24 cellular contexts compared by ENCODE assay signal in the genomic region with DNA sequence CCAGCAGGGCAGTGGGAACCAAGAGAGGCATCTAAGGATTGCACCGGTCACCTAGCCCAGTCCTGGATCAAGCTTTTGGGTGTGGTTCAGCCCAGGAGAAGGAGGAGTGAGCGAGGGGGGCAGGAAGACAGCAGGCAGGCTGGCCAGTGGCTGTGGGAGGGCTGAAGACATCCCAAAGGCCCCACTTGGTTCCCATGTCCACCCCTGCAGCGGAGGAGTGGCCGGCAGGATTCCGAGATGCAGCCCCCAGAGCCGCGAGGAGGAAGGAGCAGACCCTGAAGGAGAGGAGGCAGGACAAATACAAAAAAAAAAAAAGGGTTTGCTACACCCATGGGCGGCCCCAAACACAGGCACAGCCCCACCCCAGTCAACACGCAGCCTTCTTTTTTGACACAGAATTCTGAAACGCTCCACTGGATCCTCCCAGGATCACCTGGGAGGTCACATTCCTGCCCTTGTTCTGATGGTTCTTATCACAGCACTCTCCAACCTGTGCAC. TPM values are rescaled to one million over a fixed set of nuclear protein-coding genes. Genes with fewer than 3 reads are reported as not detected.
A peak's percentile ranks its signal among the peaks of the same experiment; 100 is the strongest.
DNase-seq lines count a peak whose midpoint lies in the region; ATAC-seq and TF ChIP-seq lines count a peak whose summit lies in the region.
"Had no signal": no experiment of that assay in that cellular context is flagged by ENCODE, and none has a peak within 500 bp of the region (broad histone marks: within the 10 kb centered on the region; RNA-seq: fewer than 3 reads in every experiment).

No MANE protein-coding gene starts in this region.

- TF ChIP-seq POLR2A in esophagus squamous epithelium (IDR thresholded peaks at IDR 0.05): no peak

- no peak overlapping the region for H3K9ac ChIP-seq in SK-N-SH
- H3K9ac ChIP-seq: KMS-11 had no signal

- H3K79me2 ChIP-seq in SK-N-SH (ENCODE audit: insufficient read depth): no peaks in the 10 kb centered on the region

- intact Hi-C loops in esophagus squamous epithelium (cut with DNase I): no loop called here

- DNase-seq in SK-N-SH: peak; percentile 26
- no peak for DNase-seq in RWPE1 (ENCODE audit: low spot score)
- DNase-seq in esophagus squamous epithelium (lab: John Stamatoyannopoulos, UW): no peak
- no peak for DNase-seq in NCI-H1436 (lab: John Stamatoyannopoulos, UW)
- DNase-seq in substantia nigra (lab: John Stamatoyannopoulos, UW): no peak
- DNase-seq: AML-193; CD8-positive, alpha-beta memory T cell; DMS53; GDM1; NCI-H1092 treated with DMSO at 0.1 percent for 48 hours; NCI-H2081; NCI-H2171; NCI-H345; NCI-H524 treated with DMSO at 0.1 percent for 48 hours had no signal

- H3K36me3 ChIP-seq in SK-N-SH (replicated peaks in 1 of 2; ENCODE audit: control insufficient read depth in 1 of 2, insufficient read depth in 2 of 2, low read length in 1 of 2) (no peaks in the 10 kb centered on the region), esophagus squamous epithelium (no peaks in the 10 kb centered on the region)
- H3K36me3 ChIP-seq: SJSA1 had no signal

- H3K27me3 ChIP-seq in SK-N-SH (ENCODE audit: insufficient read depth) (no peaks in the 10 kb centered on the region), esophagus squamous epithelium (no peaks in the 10 kb centered on the region)
- H3K27me3 ChIP-seq: SJSA1 had no signal

- ATAC-seq in SK-N-SH treated with all-trans-retinoic acid at 6 μM for 48 hours (no peak), HG03135 (IDR thresholded peaks at IDR 0.05; ENCODE audit: unreplicated experiment) (no peak)
- ATAC-seq: GM23338 had no signal

- H2AFZ ChIP-seq in SK-N-SH (ENCODE audit: low read depth): no peak overlapping the region
- H2AFZ ChIP-seq: GM23338 had no signal

- no peaks in the 10 kb centered on the region for H3K9me2 ChIP-seq in SK-N-SH

- H4K20me1 ChIP-seq in SK-N-SH (ENCODE audit: insufficient read depth): no peaks in the 10 kb centered on the region

- TF ChIP-seq CTCF in SK-N-SH (IDR thresholded peaks at IDR 0.05) (no peak), RWPE1 (conservative IDR thresholded peaks at IDR 0.05; ENCODE audit: low read depth) (no peak), esophagus squamous epithelium (IDR thresholded peaks at IDR 0.05) (no peak)

- TF ChIP-seq RAD21 in SK-N-SH (IDR thresholded peaks at IDR 0.05; ENCODE audit: low read length): no peak

- H3K4me1 ChIP-seq in SK-N-SH (ENCODE audit: control insufficient read depth in 1 of 2, insufficient read depth in 2 of 2, low read depth in 1 of 2, low read length in 1 of 2) (peaks cover 0 to 9% of the 10 kb centered on the region in 2 experiments; a peak in 1 of 4 replicates), esophagus squamous epithelium (peaks cover 18 to 68% (median 41%) of the 10 kb centered on the region in 3 donors)
- H3K4me1 ChIP-seq: SJSA1 had no signal

- no peaks in the 10 kb centered on the region for H3F3A ChIP-seq in SK-N-SH (replicated peaks; ENCODE audit: insufficient read depth)

- 86% methylated on average over 10 of the region's 10 CpGs for WGBS in SK-N-SH (ENCODE audit: low lambda C conversion rate)
- 54 to 58% methylated on average over 7 to 9 of the region's 10 CpGs for WGBS in esophagus squamous epithelium, 2 donors

- CTCF ChIA-PET in SK-N-SH (lab: Yijun Ruan, JAX) (interaction anchor here (0.8 to 1.9 kb wide), 3 partner anchors 10 to 204 kb away, joined by 3 to 8 read pairs (median 4); no protein-coding TSS in a partner anchor), RWPE1 (lab: Yijun Ruan, JAX) (interaction anchor here (0.9 to 2.4 kb wide), 3 partner anchors 11 to 355 kb away, joined by 3 to 11 read pairs (median 3); partner anchors contain the start of gene B9D1)

- no peak overlapping the region for H3K4me3 ChIP-seq in SK-N-SH (ENCODE audit: low read depth in 2 of 2, low read length in 1 of 2)
- H3K4me3 ChIP-seq in esophagus squamous epithelium: no peak overlapping the region
- peak overlapping the region in 4 of 7 experiments; percentile 3 to 32 (median 12) for H3K4me3 ChIP-seq in skin epidermis
- H3K4me3 ChIP-seq: GM23338, SJSA1 had no signal

- TF ChIP-seq EP300 in SK-N-SH (IDR thresholded peaks at IDR 0.05; ENCODE audit: borderline replicate concordance in 1 of 2, low read depth in 1 of 2, low read length in 1 of 2): no peak

- POLR2A ChIA-PET in SK-N-SH (lab: Yijun Ruan, JAX): no interaction called here
- POLR2A ChIA-PET in RWPE1 (lab: Yijun Ruan, JAX; ENCODE audit: low non-redundant PET): interaction anchor here (0.6 to 0.9 kb wide), 2 partner anchors 11 to 36 kb away, joined by 3 to 4 read pairs; no protein-coding TSS in a partner anchor

- H3K4me2 ChIP-seq in SK-N-SH: no peak overlapping the region
- H3K4me2 ChIP-seq: GM23338, KMS-11 had no signal

- H3K9me3 ChIP-seq in SK-N-SH (no peaks in the 10 kb centered on the region), esophagus squamous epithelium (no peaks in the 10 kb centered on the region)
- H3K9me3 ChIP-seq: SJSA1 had no signal

- H3K27ac ChIP-seq in SK-N-SH (ENCODE audit: low read depth in 2 of 2, low read length in 1 of 2) (no peak overlapping the region), RWPE1 (peak overlapping the region; percentile 98), esophagus squamous epithelium (peak overlapping the region in 3 of 4 donors; percentile 62 to 82 (median 63)), skin epidermis (peak overlapping the region in 18 of 21 experiments; percentile 6 to 86 (median 64)), substantia nigra (ENCODE audit: low read depth, low read length, poor library complexity, severe bottlenecking) (no peak overlapping the region)
- H3K27ac ChIP-seq: 22Rv1, KMS-11, SJSA1 had no signal

TF ChIP-seq in SK-N-SH, 30 proteins besides CTCF, POLR2A, EP300 and RAD21 (continues in another document):
- TF ChIP-seq TCF12 (IDR thresholded peaks at IDR 0.05) (no peak), NRF1 (IDR thresholded peaks at IDR 0.05; ENCODE audit: low read depth, low read length) (no peak), MXI1 (IDR thresholded peaks at IDR 0.05; ENCODE audit: low read depth, low read length) (no peak), PBX3 (IDR thresholded peaks at IDR 0.05) (no peak), USF1 (IDR thresholded peaks at IDR 0.05; ENCODE audit: borderline replicate concordance, low read depth) (no peak), JUND (IDR thresholded peaks at IDR 0.05) (no peak)
- TF ChIP-seq, protein P1, sequence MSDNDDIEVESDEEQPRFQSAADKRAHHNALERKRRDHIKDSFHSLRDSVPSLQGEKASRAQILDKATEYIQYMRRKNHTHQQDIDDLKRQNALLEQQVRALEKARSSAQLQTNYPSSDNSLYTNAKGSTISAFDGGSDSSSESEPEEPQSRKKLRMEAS (IDR thresholded peaks at IDR 0.05; ENCODE audit: low read depth): no peak

TF ChIP-seq in SK-N-SH treated with all-trans-retinoic acid at 6 μM for 48 hours, 23 proteins besides CTCF, POLR2A, EP300 and RAD21 (continues in another document):
- TF ChIP-seq ZFP3 (CRISPR knock-in tag; IDR thresholded peaks at IDR 0.05) (no peak), ARNTL (CRISPR knock-in tag; IDR thresholded peaks at IDR 0.05; ENCODE audit: borderline replicate concordance, low read depth) (no peak), SNAI2 (CRISPR knock-in tag; IDR thresholded peaks at IDR 0.05) (no peak), ZNF565 (CRISPR knock-in tag; conservative IDR thresholded peaks at IDR 0.05; ENCODE audit: low read depth) (no peak), GLIS3 (CRISPR knock-in tag; IDR thresholded peaks at IDR 0.05) (no peak)
- TF ChIP-seq, protein P2, sequence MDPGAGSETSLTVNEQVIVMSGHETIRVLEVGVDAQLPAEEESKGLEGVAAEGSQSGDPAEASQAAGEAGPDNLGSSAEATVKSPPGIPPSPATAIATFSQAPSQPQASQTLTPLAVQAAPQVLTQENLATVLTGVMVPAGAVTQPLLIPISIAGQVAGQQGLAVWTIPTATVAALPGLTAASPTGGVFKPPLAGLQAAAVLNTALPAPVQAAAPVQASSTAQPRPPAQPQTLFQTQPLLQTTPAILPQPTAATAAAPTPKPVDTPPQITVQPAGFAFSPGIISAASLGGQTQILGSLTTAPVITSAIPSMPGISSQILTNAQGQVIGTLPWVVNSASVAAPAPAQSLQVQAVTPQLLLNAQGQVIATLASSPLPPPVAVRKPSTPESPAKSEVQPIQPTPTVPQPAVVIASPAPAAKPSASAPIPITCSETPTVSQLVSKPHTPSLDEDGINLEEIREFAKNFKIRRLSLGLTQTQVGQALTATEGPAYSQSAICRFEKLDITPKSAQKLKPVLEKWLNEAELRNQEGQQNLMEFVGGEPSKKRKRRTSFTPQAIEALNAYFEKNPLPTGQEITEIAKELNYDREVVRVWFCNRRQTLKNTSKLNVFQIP (CRISPR knock-in tag; IDR thresholded peaks at IDR 0.05; ENCODE audit: borderline replicate concordance, low read depth): no peak
- TF ChIP-seq, protein P3, sequence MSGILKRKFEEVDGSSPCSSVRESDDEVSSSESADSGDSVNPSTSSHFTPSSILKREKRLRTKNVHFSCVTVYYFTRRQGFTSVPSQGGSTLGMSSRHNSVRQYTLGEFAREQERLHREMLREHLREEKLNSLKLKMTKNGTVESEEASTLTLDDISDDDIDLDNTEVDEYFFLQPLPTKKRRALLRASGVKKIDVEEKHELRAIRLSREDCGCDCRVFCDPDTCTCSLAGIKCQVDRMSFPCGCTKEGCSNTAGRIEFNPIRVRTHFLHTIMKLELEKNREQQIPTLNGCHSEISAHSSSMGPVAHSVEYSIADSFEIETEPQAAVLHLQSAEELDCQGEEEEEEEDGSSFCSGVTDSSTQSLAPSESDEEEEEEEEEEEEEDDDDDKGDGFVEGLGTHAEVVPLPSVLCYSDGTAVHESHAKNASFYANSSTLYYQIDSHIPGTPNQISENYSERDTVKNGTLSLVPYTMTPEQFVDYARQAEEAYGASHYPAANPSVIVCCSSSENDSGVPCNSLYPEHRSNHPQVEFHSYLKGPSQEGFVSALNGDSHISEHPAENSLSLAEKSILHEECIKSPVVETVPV (CRISPR knock-in tag; IDR thresholded peaks at IDR 0.05): no peak

RNA-seq across cellular contexts. Expression of gene SLC47A2, which starts 1.1 kb away (rescaled TPM):
- not detected in 2 replicates for polyA plus RNA-seq in SK-N-SH (2012; rRNA removed)
- not detected in 2 replicates for polyA plus RNA-seq in SK-N-SH (2012; cell fraction: cytosol; rRNA removed)
- polyA plus RNA-seq in SK-N-SH (2012; cell fraction: nucleus; rRNA removed): not detected in 2 replicates
- 1 to 10 TPM in 1 of 4 donors, under 1 TPM in 2, not detected in 1; 0.56 to 2.2 (median 0.76) TPM for total RNA-seq in esophagus squamous epithelium
- total RNA-seq: CD8-positive, alpha-beta memory T cell; GM23338; HT1080; OCI-LY7; Right ventricle myocardium inferior; SJSA1 had no signal
- polyA plus RNA-seq: CD8-positive, alpha-beta memory T cell; GM23338 had no signal

RNA-seq across cellular contexts. Expression of gene ALDH3A1, which starts 30.6 kb away (rescaled TPM):
- 0.52 and 0.79 TPM in 2 replicates for polyA plus RNA-seq in SK-N-SH (2012; rRNA removed)
- polyA plus RNA-seq in SK-N-SH (2012; cell fraction: cytosol; rRNA removed): 0.33 and 0.49 TPM in 2 replicates
- polyA plus RNA-seq in SK-N-SH (2012; cell fraction: nucleus; rRNA removed): 0.75 and 1.0 TPM in 2 replicates
- total RNA-seq in esophagus squamous epithelium: 1,000 to 10,000 TPM in 1 of 4 donors, 100 to 1,000 TPM in 3; 480 to 2,454 (median 606) TPM
- total RNA-seq: CD8-positive, alpha-beta memory T cell; Right ventricle myocardium inferior; SJSA1 had no signal

Comparison
In these comparisons a context has a peak if more than half of its experiments do, and no peak if none do; other contexts are left out.
1. H3K27ac ChIP-seq: peak in RWPE1 (single experiment), esophagus squamous epithelium (3 of 4) and skin epidermis (18 of 21); none in SK-N-SH (0 of 2) and substantia nigra (single experiment).
2. H3K4me3 ChIP-seq: peak in skin epidermis (4 of 7); none in SK-N-SH (0 of 2) and esophagus squamous epithelium (0 of 4).